ENCODE assay signal across 8 cellular contexts in the genomic region with DNA sequence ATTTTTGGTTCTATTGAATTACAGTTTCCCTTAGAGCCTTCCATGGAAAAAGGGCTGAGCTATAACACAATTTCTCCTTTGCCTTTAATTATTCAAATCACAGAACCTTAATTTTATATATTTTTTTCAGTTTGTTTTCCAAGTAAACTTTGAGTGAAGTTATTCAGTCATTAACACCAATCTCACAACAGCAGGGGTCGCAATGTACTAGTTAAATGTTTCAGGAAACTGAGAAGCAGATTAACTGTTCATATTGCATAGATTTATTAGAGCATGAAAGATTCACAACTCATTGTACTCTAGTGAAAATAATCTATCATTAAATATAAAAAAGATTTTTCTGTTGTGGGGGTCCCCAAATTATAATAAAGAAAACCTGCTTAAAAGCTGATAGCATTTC.
A peak's percentile ranks its signal among the peaks of the same experiment; 100 is the strongest.
DNase-seq lines count a peak whose midpoint lies in the region; ATAC-seq and TF ChIP-seq lines count a peak whose summit lies in the region.

No MANE protein-coding gene starts in this region.

- H3K27me3 ChIP-seq in A673 (replicated peaks; ENCODE audit: insufficient read depth, low read depth, low read length, poor library complexity) (no peaks in the 10 kb centered on the region), OCI-LY3 (ENCODE audit: low read depth, low read length) (no peaks in the 10 kb centered on the region), fibroblast of lung (ENCODE audit: control insufficient read depth, insufficient read depth, low read length) (no peaks in the 10 kb centered on the region), tibial nerve (no peaks in the 10 kb centered on the region)

- intact Hi-C loops in A673 (cut with micrococcal nuclease; ENCODE audit: unreplicated experiment) = loop anchor here (2.0 to 10.0 kb wide), 4 partner anchors 484 to 917 kb away; no protein-coding TSS in a partner anchor

- H3K4me1 ChIP-seq in A673 (ENCODE audit: insufficient read depth, low read length, poor library complexity, severe bottlenecking) = no peaks in the 10 kb centered on the region
- peaks cover 5% of the 10 kb centered on the region; the same call in 1 of the 2 replicates for H3K4me1 ChIP-seq in OCI-LY3 (ENCODE audit: low read length)
- H3K4me1 ChIP-seq in fibroblast of lung (ENCODE audit: control insufficient read depth, extremely low read depth, insufficient read depth, low read length) = no peaks in the 10 kb centered on the region
- peaks cover 0 to 4% (median 0%) of the 10 kb centered on the region in 4 donors for H3K4me1 ChIP-seq in tibial nerve

- H3K27ac ChIP-seq in A673 (ENCODE audit: low read depth, low read length, poor library complexity, severe bottlenecking) (no peak overlapping the region), OCI-LY3 (ENCODE audit: low read length) (no peak overlapping the region), fibroblast of lung (ENCODE audit: insufficient read depth, low read length) (no peak overlapping the region), tibial nerve (no peak overlapping the region)

- ATAC-seq in HG02852 (IDR thresholded peaks at IDR 0.05; ENCODE audit: unreplicated experiment) = no peak

- CTCF ChIA-PET in A673 (lab: Charles Lee) = no interaction called here

- no peak for TF ChIP-seq EP300 in tibial nerve (IDR thresholded peaks at IDR 0.05)

- H4K20me1 ChIP-seq in OCI-LY3 (ENCODE audit: insufficient read depth, low read length) (no peaks in the 10 kb centered on the region), fibroblast of lung (ENCODE audit: control insufficient read depth, extremely low read depth, insufficient read depth, low read length) (no peaks in the 10 kb centered on the region)

- no peaks in the 10 kb centered on the region for H3K79me2 ChIP-seq in OCI-LY3 (ENCODE audit: low read length)
- no peaks in the 10 kb centered on the region for H3K79me2 ChIP-seq in fibroblast of lung (ENCODE audit: control insufficient read depth, insufficient read depth, low read length)

- H3K9ac ChIP-seq in OCI-LY3 (ENCODE audit: low read length) (no peak overlapping the region), fibroblast of lung (ENCODE audit: insufficient read depth, low read length) (no peak overlapping the region)

- H3K4me2 ChIP-seq in OCI-LY3 (ENCODE audit: low read length) (no peak overlapping the region), fibroblast of lung (ENCODE audit: extremely low read depth, insufficient read depth, low read length) (no peak overlapping the region)

- H3K4me3 ChIP-seq in A673 (ENCODE audit: low read depth, low read length, poor library complexity, severe bottlenecking) (no peak overlapping the region), GM12865 (ENCODE audit: low read depth, low read length) (no peak overlapping the region), OCI-LY3 (ENCODE audit: low read length) (no peak overlapping the region), fibroblast of lung (replicated peaks in 1 of 4; ENCODE audit: control extremely low read depth in 1 of 4, insufficient read depth in 1 of 4, low read depth in 3 of 4, low read length in 4 of 4) (no peak overlapping the region), tibial nerve (no peak overlapping the region)

- WGBS in tibial nerve, 2 donors = 27% methylated on average over 1 of the region's 1 CpG

- TF ChIP-seq POLR2A in tibial nerve (IDR thresholded peaks at IDR 0.05) = no peak

- no peaks in the 10 kb centered on the region for H3K36me3 ChIP-seq in A673 (ENCODE audit: insufficient read depth, low read length, poor library complexity, severe bottlenecking)
- H3K36me3 ChIP-seq in OCI-LY3 (replicated peaks; ENCODE audit: low read depth, low read length) = no peaks in the 10 kb centered on the region
- H3K36me3 ChIP-seq in fibroblast of lung (ENCODE audit: control insufficient read depth, insufficient read depth, low read length) = no peaks in the 10 kb centered on the region
- peaks cover 0 to 28% (median 0%) of the 10 kb centered on the region in 3 donors for H3K36me3 ChIP-seq in tibial nerve

- POLR2A ChIA-PET in A673 (lab: Charles Lee; ENCODE audit: low non-redundant PET) = no interaction called here

- no peak overlapping the region for H2AFZ ChIP-seq in OCI-LY3 (ENCODE audit: low read depth, low read length)
- no peak overlapping the region for H2AFZ ChIP-seq in fibroblast of lung (ENCODE audit: low read length)

- no TSS peak for BruUV-seq in A673 (replicated peaks; lab: Mats Ljungman, UMichigan)

- TF ChIP-seq CTCF in A673 (conservative IDR thresholded peaks at IDR 0.05; ENCODE audit: low read depth, low read length) (peak; percentile 69), GM12865 (IDR thresholded peaks at IDR 0.05; ENCODE audit: insufficient read depth, low read depth, low read length, missing control alignments) (peak; percentile 19), OCI-LY3 (IDR thresholded peaks at IDR 0.05; ENCODE audit: low read depth, low read length) (peak; percentile 86), fibroblast of lung (conservative IDR thresholded peaks at IDR 0.05 in 1 of 2, IDR thresholded peaks at IDR 0.05 in 1 of 2; ENCODE audit: low read depth in 1 of 2, low read length in 2 of 2) (peak; percentile 22 to 44), tibial nerve (IDR thresholded peaks at IDR 0.05) (peak in 4 of 5 experiments; percentile 13 to 57 (median 22))

- H3K9me3 ChIP-seq in A673 (ENCODE audit: low read depth, low read length, poor library complexity, severe bottlenecking) (no peaks in the 10 kb centered on the region), OCI-LY3 (ENCODE audit: insufficient read depth, low read length) (no peaks in the 10 kb centered on the region), fibroblast of lung (ENCODE audit: control insufficient read depth, insufficient read depth, low read depth, low read length) (no peaks in the 10 kb centered on the region), tibial nerve (no peaks in the 10 kb centered on the region)

- peak; percentile 79 for DNase-seq in A673 (ENCODE audit: low spot score)
- DNase-seq in GM12865 (ENCODE audit: low read depth) = peak; percentile 56
- peak; percentile 46 to 75 for DNase-seq in fibroblast of lung (ENCODE audit: low read depth in 2 of 2)
- peak in 1 of 2 donors; percentile 86 for DNase-seq in tibial nerve (ENCODE audit: low spot score in 2 of 2)
- DNase-seq in NCI-H2029 treated with DMSO at 0.1 percent for 48 hours (lab: John Stamatoyannopoulos, UW) = no peak
- DNase-seq in HuH-7.5 (ENCODE audit: low spot score) = no peak

Comparison
In these comparisons a context has a peak if more than half of its experiments do, and no peak if none do; other contexts are left out.
1. DNase-seq: peak in A673 (single experiment), GM12865 (single experiment) and fibroblast of lung (2 of 2); none in NCI-H2029 treated with DMSO at 0.1 percent for 48 hours (single experiment) and HuH-7.5 (single experiment).
2. CTCF ChIP-seq: peak in every context shown above with its lines; median percentile 86 in OCI-LY3; 69 in A673; 33 in fibroblast of lung; 22 in tibial nerve; 19 in GM12865.